Comparison of ENCODE assay signal across 11 cellular contexts in genomic region chr3:58308728-58309127, GRCh38. TPM values are rescaled to one million over a fixed set of nuclear protein-coding genes. Genes with fewer than 3 reads are reported as not detected.
DNase-seq lines count a peak whose midpoint lies in the region; ATAC-seq lines count a peak whose summit lies in the region.
"Had no signal": no experiment of that assay in that cellular context is flagged by ENCODE, and none has a peak within 500 bp of the region (broad histone marks: within the 10 kb centered on the region; RNA-seq: fewer than 3 reads in every experiment).

No MANE protein-coding gene starts in this region.

- H3K27me3 ChIP-seq in endocrine pancreas (ENCODE audit: control insufficient read depth, insufficient read depth, low read length) = no peaks in the 10 kb centered on the region
- H3K27me3 ChIP-seq in trophoblast cell (ENCODE audit: insufficient read depth, low read length) = no peaks in the 10 kb centered on the region

- no peaks in the 10 kb centered on the region for H3K9me3 ChIP-seq in endocrine pancreas (ENCODE audit: control insufficient read depth, low read length)
- H3K9me3 ChIP-seq in trophoblast cell (ENCODE audit: insufficient read depth, low read depth, low read length) = no peaks in the 10 kb centered on the region

- H3K4me1 Mint-ChIP-seq in T-helper 2 cell treated with Interferon-gamma antibody and Interleukin-4, amounts not matched to agents 5 μg/mL and 100 μg/mL, for 36 hours (ENCODE audit: low read depth) = peaks cover 19% of the 10 kb centered on the region

- H3K36me3 ChIP-seq in endocrine pancreas (ENCODE audit: control insufficient read depth, insufficient read depth, low read length) = peaks cover 5% of the 10 kb centered on the region
- H3K36me3 ChIP-seq in trophoblast cell (ENCODE audit: control insufficient read depth in 1 of 2, insufficient read depth in 2 of 2, low read length in 2 of 2) = peaks cover 21 to 28% of the 10 kb centered on the region in 2 experiments

- peaks cover 5% of the 10 kb centered on the region for H3K4me1 ChIP-seq in endocrine pancreas (ENCODE audit: control insufficient read depth, insufficient read depth, low read length)
- H3K4me1 ChIP-seq in trophoblast cell (ENCODE audit: control insufficient read depth in 1 of 2, insufficient read depth in 2 of 2, low read length in 2 of 2) = peaks cover 3 to 6% of the 10 kb centered on the region in 2 experiments

- H3K79me1 ChIP-seq in trophoblast cell (ENCODE audit: low read length) = peaks cover 4% of the 10 kb centered on the region

- H3K4me2 ChIP-seq in trophoblast cell (ENCODE audit: low read length) = no peak overlapping the region

- no peak overlapping the region for H3K27ac Mint-ChIP-seq in T-helper 2 cell treated with Interferon-gamma antibody and Interleukin-4, amounts not matched to agents 5 μg/mL and 100 μg/mL, for 36 hours

- H4K8ac ChIP-seq in trophoblast cell (ENCODE audit: low read depth, low read length) = no peak overlapping the region

- H3K36me3 Mint-ChIP-seq in T-helper 2 cell treated with Interferon-gamma antibody and Interleukin-4, amounts not matched to agents 5 μg/mL and 100 μg/mL, for 36 hours (ENCODE audit: low read depth) = peaks cover 29% of the 10 kb centered on the region

- no peaks in the 10 kb centered on the region for H3K9me3 Mint-ChIP-seq in T-helper 2 cell treated with Interferon-gamma antibody and Interleukin-4, amounts not matched to agents 5 μg/mL and 100 μg/mL, for 36 hours

- H3K79me2 ChIP-seq in trophoblast cell (ENCODE audit: control insufficient read depth, insufficient read depth, low read length, poor library complexity) = peaks cover 10% of the 10 kb centered on the region

- no CpG with 5 or more reads among the region's 1 CpG for whole genome bisulfite sequencing in trophoblast cell (ENCODE audit: extremely low coverage, insufficient coverage, insufficient read length)

- peak overlapping the region; percentile 60 for H3K4ac ChIP-seq in trophoblast cell (ENCODE audit: low read depth, low read length)

- no peaks in the 10 kb centered on the region for H3K27me3 Mint-ChIP-seq in T-helper 2 cell treated with Interferon-gamma antibody and Interleukin-4, amounts not matched to agents 5 μg/mL and 100 μg/mL, for 36 hours (ENCODE audit: low read depth)

- peak overlapping the region; percentile 98 for H3K4me3 Mint-ChIP-seq in T-helper 2 cell treated with Interferon-gamma antibody and Interleukin-4, amounts not matched to agents 5 μg/mL and 100 μg/mL, for 36 hours

- no peak overlapping the region for H3K27ac ChIP-seq in trophoblast cell (ENCODE audit: low read depth, low read length)
- H3K27ac ChIP-seq: RWPE1 had no signal

- H4K12ac ChIP-seq in trophoblast cell (ENCODE audit: low read depth, low read length) = no peak overlapping the region

- no peak overlapping the region for H2BK12ac ChIP-seq in trophoblast cell (ENCODE audit: low read length)

- no peak overlapping the region for H4K91ac ChIP-seq in trophoblast cell (ENCODE audit: low read depth, low read length)

- H2BK120ac ChIP-seq in trophoblast cell (ENCODE audit: insufficient read depth, low read length, poor library complexity) = no peak overlapping the region

- H3K4me3 ChIP-seq in endocrine pancreas (ENCODE audit: control insufficient read depth, insufficient read depth, low read length) = no peak overlapping the region
- no peak overlapping the region for H3K4me3 ChIP-seq in trophoblast cell (ENCODE audit: low read depth, low read length)

- no peak overlapping the region for H2AFZ ChIP-seq in trophoblast cell (ENCODE audit: insufficient read depth, low read length, poor library complexity)

- H3K9ac ChIP-seq in endocrine pancreas (ENCODE audit: control insufficient read depth, insufficient read depth, low read length) = peak overlapping the region; percentile 2
- no peak overlapping the region for H3K9ac ChIP-seq in trophoblast cell (ENCODE audit: low read length)

- no peak overlapping the region for H3K14ac ChIP-seq in trophoblast cell (ENCODE audit: low read length)

- no peak overlapping the region for H3K18ac ChIP-seq in trophoblast cell (ENCODE audit: low read length)

- H3K23ac ChIP-seq in trophoblast cell (ENCODE audit: low read length) = no peak overlapping the region

- no peak for ATAC-seq in HG02798 (IDR thresholded peaks at IDR 0.05; ENCODE audit: poor library complexity, unreplicated experiment)
- no peak for ATAC-seq in GM18498 (IDR thresholded peaks at IDR 0.05; ENCODE audit: unreplicated experiment)

- no peak overlapping the region for H2AK5ac ChIP-seq in trophoblast cell (ENCODE audit: low read length)

- no peak for DNase-seq in T-helper 2 cell treated with Interferon-gamma antibody and Interleukin-4, amounts not matched to agents 5 μg/mL and 100 μg/mL, for 36 hours (ENCODE audit: low spot score)
- DNase-seq in T-helper 2 cell (no peak), NCI-H69 (lab: John Stamatoyannopoulos, UW) (peak; percentile 2), trophoblast cell (no peak)
- no peak for DNase-seq in effector CD8-positive, alpha-beta T cell (lab: John Stamatoyannopoulos, UW)
- DNase-seq: NCI-H1048, small intestine had no signal

- no peak overlapping the region for H2BK5ac ChIP-seq in trophoblast cell (ENCODE audit: low read depth, low read length, poor library complexity)

RNA-seq across cellular contexts. Expression of gene HTD2, which starts 2.4 kb away (rescaled TPM):
- polyA plus RNA-seq in trophoblast cell (2013) = 4.4 and 5.4 TPM in 2 replicates

RNA-seq across cellular contexts. Expression of gene RPP14, which starts 2.7 kb away (rescaled TPM):
- 8.7 and 9.9 TPM in 2 replicates for polyA plus RNA-seq in trophoblast cell (2013)

RNA-seq across cellular contexts. Expression of gene PXK, which starts 24.0 kb away (rescaled TPM):
- polyA plus RNA-seq in trophoblast cell (2013) = 7.8 and 8.5 TPM in 2 replicates
